Comparison of ENCODE assay signal across 8 cellular contexts in genomic region chr1:9651565-9652378, GRCh38. TPM values are rescaled to one million over a fixed set of nuclear protein-coding genes. Genes with fewer than 3 reads are reported as not detected.
A peak's percentile ranks its signal among the peaks of the same experiment; 100 is the strongest.
DNase-seq lines count a peak whose midpoint lies in the region; ATAC-seq and TF ChIP-seq lines count a peak whose summit lies in the region.

PIK3CD (plus strand) TSS chr1:9651731; CDS start chr1:9710456, 58,725 bp downstream.

- peak within 1 kb of the TSS; percentile 97 for H3K4me3 Mint-ChIP-seq in T-helper 2 cell treated with Interferon-gamma antibody and Interleukin-4, amounts not matched to agents 5 μg/mL and 100 μg/mL, for 36 hours

- peaks cover 2% of the 10 kb centered on the region; the same call in 1 of the 2 replicates for H3K4me1 ChIP-seq in HUES64 (ENCODE audit: insufficient read depth, low read length)
- peaks cover 0 to 5% of the 10 kb centered on the region in 2 donors for H3K4me1 ChIP-seq in breast epithelium

- H3K27ac ChIP-seq in HUES64 (ENCODE audit: low read depth, low read length) (no peak within 1 kb of the TSS), breast epithelium (peak within 1 kb of the TSS; percentile 3 to 48)

- H3K9me3 Mint-ChIP-seq in T-helper 2 cell treated with Interferon-gamma antibody and Interleukin-4, amounts not matched to agents 5 μg/mL and 100 μg/mL, for 36 hours: no peaks in the 10 kb centered on the region

- peak within 1 kb of the TSS; percentile 92 for H3K27ac Mint-ChIP-seq in T-helper 2 cell treated with Interferon-gamma antibody and Interleukin-4, amounts not matched to agents 5 μg/mL and 100 μg/mL, for 36 hours

- peaks cover 42% of the 10 kb centered on the region for H3K36me3 Mint-ChIP-seq in T-helper 2 cell treated with Interferon-gamma antibody and Interleukin-4, amounts not matched to agents 5 μg/mL and 100 μg/mL, for 36 hours (ENCODE audit: low read depth)

- peaks cover 52% of the 10 kb centered on the region for H3K27me3 ChIP-seq in HUES64 (ENCODE audit: insufficient read depth, low read length)
- H3K27me3 ChIP-seq in breast epithelium: peaks cover 4 to 17% of the 10 kb centered on the region in 2 donors

- intact Hi-C loops in breast epithelium (cut with DNase I; ENCODE audit: low total_unique reads): no loop called here
- intact Hi-C loops in left colon (cut with DNase I, micrococcal nuclease): no loop called here

- H3K4me3 ChIP-seq in GM12864 (ENCODE audit: low read depth, low read length): peak within 1 kb of the TSS; percentile 90
- H3K4me3 ChIP-seq in HUES64 (ENCODE audit: low read length): peak within 1 kb of the TSS; percentile 65
- H3K4me3 ChIP-seq in breast epithelium: peak within 1 kb of the TSS; percentile 50 to 76 (median 58)

- TF ChIP-seq CTCF in GM12864 (IDR thresholded peaks at IDR 0.05; ENCODE audit: low read depth, low read length, missing control alignments) (peak; percentile 2), breast epithelium (IDR thresholded peaks at IDR 0.05) (no peak)

- under 1% methylated on average over 94 of the region's 94 CpGs for WGBS in HUES64

- ATAC-seq in left colon: peak; percentile 62

- peaks cover 43% of the 10 kb centered on the region for H3K4me1 Mint-ChIP-seq in T-helper 2 cell treated with Interferon-gamma antibody and Interleukin-4, amounts not matched to agents 5 μg/mL and 100 μg/mL, for 36 hours (ENCODE audit: low read depth)

- H3K36me3 ChIP-seq in HUES64 (ENCODE audit: insufficient read depth, low read length): no peaks in the 10 kb centered on the region
- no peaks in the 10 kb centered on the region for H3K36me3 ChIP-seq in breast epithelium

- TF ChIP-seq POLR2A in breast epithelium (IDR thresholded peaks at IDR 0.05): no peak

- no peak for DNase-seq in GM12864 (ENCODE audit: low read depth)
- peak; percentile 32 for DNase-seq in T-helper 2 cell treated with Interferon-gamma antibody and Interleukin-4, amounts not matched to agents 5 μg/mL and 100 μg/mL, for 36 hours (ENCODE audit: low spot score)
- DNase-seq in breast epithelium (ENCODE audit: low spot score in 2 of 2): no peak
- peak in 1 of 2 donors; percentile 34 for DNase-seq in left colon
- peak; percentile 34 to 47 for DNase-seq in stimulated activated CD4-positive, alpha-beta T cell treated with anti-CD3 and anti-CD28 coated beads, Interleukin-4, amount 100 ng/mL, for 4 hours
- no peak for DNase-seq in HUDEP-2 (lab: John Stamatoyannopoulos, UW; ENCODE audit: unreplicated experiment in 76 of 76)
- DNase-seq in NCI-H446 treated with DMSO at 0.1 percent for 48 hours (lab: John Stamatoyannopoulos, UW): no peak

- no peaks in the 10 kb centered on the region for H3K27me3 Mint-ChIP-seq in T-helper 2 cell treated with Interferon-gamma antibody and Interleukin-4, amounts not matched to agents 5 μg/mL and 100 μg/mL, for 36 hours (ENCODE audit: low read depth)

- H3K9me3 ChIP-seq in HUES64 (ENCODE audit: insufficient read depth, low read depth, low read length) (no peaks in the 10 kb centered on the region), breast epithelium (no peaks in the 10 kb centered on the region)

- peak within 1 kb of the TSS; percentile 56 for H3K9ac ChIP-seq in HUES64 (ENCODE audit: low read depth, low read length)

RNA-seq across cellular contexts. Expression of gene PIK3CD, which starts in this region (rescaled TPM):
- 6.1 TPM for polyA plus RNA-seq in HUES64 (2013, experiment 1 of 2)
- 6.1 TPM for polyA plus RNA-seq in HUES64 (2013, experiment 2 of 2)
- 10 to 100 TPM in 2 of 3 donors, 1 to 10 TPM in 1; 8.2 to 12.1 (median 11.9) TPM for total RNA-seq in breast epithelium
- 1 to 10 TPM; 1.6 to 5.4 TPM for total RNA-seq in left colon

Comparison
In these comparisons a context has a peak if more than half of its experiments do, and no peak if none do; other contexts are left out.
1. DNase-seq: peak in T-helper 2 cell treated with Interferon-gamma antibody and Interleukin-4, amounts not matched to agents 5 μg/mL and 100 μg/mL, for 36 hours (single experiment) and stimulated activated CD4-positive, alpha-beta T cell treated with anti-CD3 and anti-CD28 coated beads, Interleukin-4, amount 100 ng/mL, for 4 hours (2 of 2); none in GM12864 (single experiment), breast epithelium (0 of 2), HUDEP-2 (0 of 76) and NCI-H446 treated with DMSO at 0.1 percent for 48 hours (single experiment).
2. Peak in every context shown above with its lines, with median percentiles within 50 percentile points of each other: H3K4me3 ChIP-seq.